In the genomic region with DNA sequence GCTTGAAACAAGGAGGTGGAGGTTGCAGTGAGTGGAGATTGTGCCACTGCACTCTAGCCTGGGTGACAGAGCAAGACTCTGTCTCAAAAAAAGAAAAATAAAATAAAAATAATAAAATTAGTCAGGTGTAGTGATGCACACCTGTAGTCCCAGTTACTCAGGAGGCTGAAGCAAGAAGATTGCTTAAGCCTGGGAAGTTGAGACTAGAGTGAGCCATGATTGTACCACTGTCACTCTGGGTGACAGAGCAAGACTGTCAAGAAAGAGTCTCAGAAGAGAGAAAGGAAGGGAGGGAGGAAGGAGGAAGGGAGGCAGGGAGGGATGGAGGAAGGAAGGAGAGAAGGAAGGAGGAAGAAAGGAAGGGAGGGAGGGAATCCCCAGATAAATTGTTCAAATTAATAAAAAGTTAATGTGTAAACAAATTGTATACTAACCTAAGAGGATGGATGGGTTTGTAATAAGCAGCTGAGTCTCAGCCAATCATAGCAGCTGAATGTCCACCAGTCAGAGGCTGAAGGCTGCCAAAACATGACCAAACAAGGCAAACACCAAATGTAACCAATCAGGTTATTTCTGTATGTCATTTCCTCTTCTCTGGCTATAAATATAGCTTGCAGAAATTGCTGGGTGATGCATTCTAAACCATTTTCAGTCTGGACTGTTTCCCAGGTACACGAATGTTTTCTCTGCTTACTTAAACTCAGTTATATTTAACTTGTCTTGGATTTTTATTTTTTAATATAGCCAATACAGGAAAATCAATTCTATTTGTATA, we compare ENCODE assay signal across 12 cellular contexts. TPM values are rescaled to one million over a fixed set of nuclear protein-coding genes. Genes with fewer than 3 reads are reported as not detected.
DNase-seq lines count a peak whose midpoint lies in the region; ATAC-seq and TF ChIP-seq lines count a peak whose summit lies in the region.
"Had no signal": no experiment of that assay in that cellular context is flagged by ENCODE, and none has a peak within 500 bp of the region (broad histone marks: within the 10 kb centered on the region; RNA-seq: fewer than 3 reads in every experiment).

No MANE protein-coding gene starts in this region.

- H3K27me3 ChIP-seq in mesendoderm (ENCODE audit: insufficient read depth, low read length, poor library complexity), result no peaks in the 10 kb centered on the region
- H3K27me3 ChIP-seq: gastroesophageal sphincter had no signal

- H2BK5ac ChIP-seq in mesendoderm (ENCODE audit: low read length), result no peak overlapping the region

- DNase-seq in AG10803 (ENCODE audit: low read depth) (peak; percentile 44), RKO (ENCODE audit: low spot score) (peak; percentile 92), epithelial cell of esophagus (ENCODE audit: low read depth) (peak; percentile 75), mesendoderm (no peak), COR-L47 (lab: John Stamatoyannopoulos, UW) (no peak), NCI-H2227 (lab: John Stamatoyannopoulos, UW; ENCODE audit: unreplicated experiment) (no peak)
- DNase-seq: activated effector memory CD4-positive, alpha-beta T cell treated with anti-CD3 and anti-CD28 coated beads, Interleukin-2, amount 50 U/mL, for 16 hours; stimulated activated CD4-positive, alpha-beta T cell treated with anti-CD3 and anti-CD28 coated beads, Interleukin-4, amount 100 ng/mL, for 1 hour had no signal

- H3K23ac ChIP-seq in mesendoderm (ENCODE audit: low read length), result no peak overlapping the region

- H3K4ac ChIP-seq in mesendoderm (ENCODE audit: low read depth, low read length), result no peak overlapping the region

- H3K18ac ChIP-seq in mesendoderm (ENCODE audit: low read length), result no peak overlapping the region

- no CpG with 5 or more reads among the region's 1 CpG for WGBS in mesendoderm (ENCODE audit: extremely low coverage, insufficient coverage, low lambda C conversion rate)

- no peak overlapping the region for H4K8ac ChIP-seq in mesendoderm (ENCODE audit: low read depth, low read length)

- no peak overlapping the region for H3K27ac ChIP-seq in mesendoderm (ENCODE audit: low read depth, low read length)
- H3K27ac ChIP-seq: gastroesophageal sphincter, SK-N-MC had no signal

- no peak overlapping the region for H4K5ac ChIP-seq in mesendoderm (ENCODE audit: low read length)

- no peak for ATAC-seq in HG02759 (IDR thresholded peaks at IDR 0.05; ENCODE audit: unreplicated experiment)
- ATAC-seq: gastroesophageal sphincter had no signal

- H3K4me1 ChIP-seq in mesendoderm (ENCODE audit: control insufficient read depth, low read depth, low read length), result no peaks in the 10 kb centered on the region

- no peak overlapping the region for H3K4me2 ChIP-seq in mesendoderm (ENCODE audit: low read length)

- peak; percentile 60 for TF ChIP-seq POLR2A in GM19099 (IDR thresholded peaks at IDR 0.05; ENCODE audit: extremely low read depth, insufficient read length, low read depth)

- no peak overlapping the region for H3K56ac ChIP-seq in mesendoderm (ENCODE audit: low read length)

- H3K9ac ChIP-seq in mesendoderm (ENCODE audit: low read length), result no peak overlapping the region

- H2AK5ac ChIP-seq in mesendoderm (ENCODE audit: low read length), result no peak overlapping the region

- no peaks in the 10 kb centered on the region for H3K79me2 ChIP-seq in mesendoderm (ENCODE audit: control insufficient read depth, insufficient read depth, low read length)

- no peak overlapping the region for H2BK15ac ChIP-seq in mesendoderm (replicated peaks; ENCODE audit: low read depth)

- no peaks in the 10 kb centered on the region for H3K79me1 ChIP-seq in mesendoderm (ENCODE audit: low read length)

- H2BK120ac ChIP-seq in mesendoderm (ENCODE audit: low read depth, low read length), result no peak overlapping the region

- no peaks in the 10 kb centered on the region for H3K36me3 ChIP-seq in mesendoderm (ENCODE audit: control insufficient read depth, insufficient read depth, low read length)
- H3K36me3 ChIP-seq: gastroesophageal sphincter had no signal

- TF ChIP-seq CTCF in AG10803 (conservative IDR thresholded peaks at IDR 0.05; ENCODE audit: low read length) (no peak), epithelial cell of esophagus (IDR thresholded peaks at IDR 0.05; ENCODE audit: insufficient read depth, low read depth, low read length, missing control alignments) (no peak)

- H3K4me3 ChIP-seq in AG10803 (ENCODE audit: low read length) (no peak overlapping the region), epithelial cell of esophagus (ENCODE audit: low read length) (no peak overlapping the region), mesendoderm (ENCODE audit: low read length) (no peak overlapping the region)
- H3K4me3 ChIP-seq: gastroesophageal sphincter, SK-N-MC had no signal

RNA-seq across cellular contexts. Expression of a gene that starts 6.1 kb away (rescaled TPM):
- polyA plus RNA-seq in mesendoderm (2013, experiment 1 of 2), result 41.6 TPM
- 41.5 TPM for polyA plus RNA-seq in mesendoderm (2013, experiment 2 of 2)

RNA-seq across cellular contexts. Expression of a gene that starts 38.3 kb away (rescaled TPM):
- polyA plus RNA-seq in mesendoderm (2013, experiment 1 of 2), result not detected
- not detected for polyA plus RNA-seq in mesendoderm (2013, experiment 2 of 2)

RNA-seq across cellular contexts. Expression of a gene that starts 41.4 kb away (rescaled TPM):
- 1.2 TPM for polyA plus RNA-seq in mesendoderm (2013, experiment 1 of 2)
- polyA plus RNA-seq in mesendoderm (2013, experiment 2 of 2), result 1.6 TPM

RNA-seq across cellular contexts. Expression of a gene that starts 48.8 kb away (rescaled TPM):
- polyA plus RNA-seq in mesendoderm (2013, experiment 1 of 2), result 0.17 TPM
- polyA plus RNA-seq in mesendoderm (2013, experiment 2 of 2), result 0.21 TPM

Comparison
In these comparisons a context has a peak if more than half of its experiments do, and no peak if none do; other contexts are left out.
1. DNase-seq: peak in AG10803 (single experiment), RKO (single experiment) and epithelial cell of esophagus (single experiment); none in mesendoderm (single experiment), COR-L47 (single experiment) and NCI-H2227 (single experiment).